Comparison of ENCODE assay signal across 7 cellular contexts in genomic region chr19:34428549-34429285, GRCh38. TPM values are rescaled to one million over a fixed set of nuclear protein-coding genes. Genes with fewer than 3 reads are reported as not detected.
DNase-seq lines count a peak whose midpoint lies in the region; ATAC-seq, FAIRE-seq and TF ChIP-seq lines count a peak whose summit lies in the region.

No MANE protein-coding gene starts in this region.

- intact Hi-C loops in activated CD8-positive, alpha-beta T cell treated with anti-CD3 and anti-CD28 coated beads for 36 hours (cut with micrococcal nuclease), result no loop called here

- H3K27ac ChIP-seq in fibroblast of lung (ENCODE audit: insufficient read depth, low read length), result peak overlapping the region; percentile 85

- DNase-seq in GM10266 (ENCODE audit: extremely low spot score) (peak; percentile 61), KG1 (lab: John Stamatoyannopoulos, UW) (peak; percentile 9), fibroblast of lung (ENCODE audit: low read depth in 2 of 2) (peak; percentile 29 to 40), urothelium cell line (ENCODE audit: low spot score) (peak; percentile 70)
- peak; percentile 66 for DNase-seq in activated CD8-positive, alpha-beta T cell treated with anti-CD3 and anti-CD28 coated beads for 36 hours
- peak; percentile 78 for DNase-seq in natural killer cell treated with Interleukin-12 subunit alpha and Interleukin-12 subunit beta and Interleukin-15 and Interleukin-18, amount 100 ng/mL, for 72 hours (ENCODE audit: low spot score)

- peak overlapping the region; percentile 4 for H2AFZ ChIP-seq in fibroblast of lung (ENCODE audit: low read length)

- peaks cover 3% of the 10 kb centered on the region for H3K36me3 ChIP-seq in fibroblast of lung (ENCODE audit: control insufficient read depth, insufficient read depth, low read length)

- peaks cover 32% of the 10 kb centered on the region for H3K4me1 Mint-ChIP-seq in activated CD8-positive, alpha-beta T cell treated with anti-CD3 and anti-CD28 coated beads for 36 hours (ENCODE audit: low read depth)
- H3K4me1 Mint-ChIP-seq in natural killer cell treated with Interleukin-12 subunit alpha and Interleukin-12 subunit beta and Interleukin-15 and Interleukin-18, amount 100 ng/mL, for 72 hours (ENCODE audit: low read depth in 2 of 2), result peaks cover 20 to 36% of the 10 kb centered on the region in 2 donors

- POLR2A ChIA-PET in activated CD8-positive, alpha-beta T cell treated with anti-CD3 and anti-CD28 coated beads for 36 hours (lab: Charles Lee), result interaction anchor here (0.7 to 1.6 kb wide), 17 partner anchors 8 to 72 kb away, joined by 3 to 16 read pairs (median 4); partner anchors contain the start of genes GPI and PDCD2L

- no peaks in the 10 kb centered on the region for H4K20me1 ChIP-seq in fibroblast of lung (ENCODE audit: control insufficient read depth, extremely low read depth, insufficient read depth, low read length)

- H3K9me3 ChIP-seq in fibroblast of lung (ENCODE audit: control insufficient read depth, insufficient read depth, low read depth, low read length), result no peaks in the 10 kb centered on the region

- CTCF ChIA-PET in activated CD8-positive, alpha-beta T cell treated with anti-CD3 and anti-CD28 coated beads for 36 hours (lab: Charles Lee), result interaction anchor here (0.9 to 1.0 kb wide), 3 partner anchors 16 to 20 kb away, joined by 3 read pairs; no protein-coding TSS in a partner anchor

- H3K9me3 Mint-ChIP-seq in activated CD8-positive, alpha-beta T cell treated with anti-CD3 and anti-CD28 coated beads for 36 hours, result no peaks in the 10 kb centered on the region
- H3K9me3 Mint-ChIP-seq in natural killer cell treated with Interleukin-12 subunit alpha and Interleukin-12 subunit beta and Interleukin-15 and Interleukin-18, amount 100 ng/mL, for 72 hours, result no peaks in the 10 kb centered on the region

- H3K4me3 ChIP-seq in fibroblast of lung (replicated peaks in 1 of 4; ENCODE audit: control extremely low read depth in 1 of 4, insufficient read depth in 1 of 4, low read depth in 3 of 4, low read length in 4 of 4), result peak overlapping the region; percentile 68 to 98 (median 86)

- H3K27me3 Mint-ChIP-seq in activated CD8-positive, alpha-beta T cell treated with anti-CD3 and anti-CD28 coated beads for 36 hours, result no peaks in the 10 kb centered on the region
- H3K27me3 Mint-ChIP-seq in natural killer cell treated with Interleukin-12 subunit alpha and Interleukin-12 subunit beta and Interleukin-15 and Interleukin-18, amount 100 ng/mL, for 72 hours, result no peaks in the 10 kb centered on the region

- peaks cover 52% of the 10 kb centered on the region for H3K79me2 ChIP-seq in fibroblast of lung (ENCODE audit: control insufficient read depth, insufficient read depth, low read length)

- peaks cover 6% of the 10 kb centered on the region for H3K4me1 ChIP-seq in fibroblast of lung (ENCODE audit: control insufficient read depth, extremely low read depth, insufficient read depth, low read length)

- no peak for FAIRE-seq in urothelium cell line (lab: Jason Lieb, UNC)

- H3K4me3 Mint-ChIP-seq in activated CD8-positive, alpha-beta T cell treated with anti-CD3 and anti-CD28 coated beads for 36 hours, result peak overlapping the region; percentile 99
- H3K4me3 Mint-ChIP-seq in natural killer cell treated with Interleukin-12 subunit alpha and Interleukin-12 subunit beta and Interleukin-15 and Interleukin-18, amount 100 ng/mL, for 72 hours, result peak overlapping the region; percentile 92

- no peak for TF ChIP-seq CTCF in GM10266 (IDR thresholded peaks at IDR 0.05; ENCODE audit: control insufficient read depth, insufficient read depth, low read depth, missing control alignments)
- TF ChIP-seq CTCF in activated CD8-positive, alpha-beta T cell treated with anti-CD3 and anti-CD28 coated beads for 36 hours (IDR thresholded peaks at IDR 0.05), result no peak
- no peak for TF ChIP-seq CTCF in fibroblast of lung (conservative IDR thresholded peaks at IDR 0.05 in 1 of 2, IDR thresholded peaks at IDR 0.05 in 1 of 2; ENCODE audit: low read depth in 1 of 2, low read length in 2 of 2)

- peak; percentile 52 for ATAC-seq in GM21723 (IDR thresholded peaks at IDR 0.05; ENCODE audit: unreplicated experiment)
- peak; percentile 49 for ATAC-seq in activated CD8-positive, alpha-beta T cell treated with anti-CD3 and anti-CD28 coated beads for 36 hours
- ATAC-seq in natural killer cell treated with Interleukin-12 subunit alpha and Interleukin-12 subunit beta and Interleukin-15 and Interleukin-18, amount 100 ng/mL, for 72 hours, result peak; percentile 74 to 81

- peak overlapping the region; percentile 77 for H3K4me2 ChIP-seq in fibroblast of lung (ENCODE audit: extremely low read depth, insufficient read depth, low read length)

- H3K9ac ChIP-seq in fibroblast of lung (ENCODE audit: insufficient read depth, low read length), result peak overlapping the region; percentile 80

- peaks cover 49% of the 10 kb centered on the region for H3K36me3 Mint-ChIP-seq in activated CD8-positive, alpha-beta T cell treated with anti-CD3 and anti-CD28 coated beads for 36 hours (ENCODE audit: low read depth)
- no peaks in the 10 kb centered on the region for H3K36me3 Mint-ChIP-seq in natural killer cell treated with Interleukin-12 subunit alpha and Interleukin-12 subunit beta and Interleukin-15 and Interleukin-18, amount 100 ng/mL, for 72 hours

- H3K27ac Mint-ChIP-seq in activated CD8-positive, alpha-beta T cell treated with anti-CD3 and anti-CD28 coated beads for 36 hours, result peak overlapping the region; percentile 97
- H3K27ac Mint-ChIP-seq in natural killer cell treated with Interleukin-12 subunit alpha and Interleukin-12 subunit beta and Interleukin-15 and Interleukin-18, amount 100 ng/mL, for 72 hours, result peak overlapping the region; percentile 84 to 93

- H3K27me3 ChIP-seq in fibroblast of lung (ENCODE audit: control insufficient read depth, insufficient read depth, low read length), result no peaks in the 10 kb centered on the region

RNA-seq across cellular contexts. Expression of gene UBA2, which starts 0.5 kb away (rescaled TPM):
- 100 to 1,000 TPM; 134 to 149 TPM for total RNA-seq in activated CD8-positive, alpha-beta T cell treated with anti-CD3 and anti-CD28 coated beads for 36 hours
- total RNA-seq in fibroblast of lung, result 114 and 147 TPM in 2 replicates
- 104 and 105 TPM in 2 replicates for polyA plus RNA-seq in fibroblast of lung
- polyA plus RNA-seq in fibroblast of lung (2012), result 82.5 and 95.6 TPM in 2 replicates
- polyA minus RNA-seq in fibroblast of lung (ENCODE audit: low replicate concordance), result 47.0 and 69.3 TPM in 2 replicates
- total RNA-seq in natural killer cell treated with Interleukin-12 subunit alpha and Interleukin-12 subunit beta and Interleukin-15 and Interleukin-18, amount 100 ng/mL, for 72 hours, result 100 to 1,000 TPM; 121 to 180 TPM

RNA-seq across cellular contexts. Expression of gene PDCD2L, which starts 24.5 kb away (rescaled TPM):
- total RNA-seq in activated CD8-positive, alpha-beta T cell treated with anti-CD3 and anti-CD28 coated beads for 36 hours, result 10 to 100 TPM; 39.9 to 42.1 TPM
- 11.6 and 12.2 TPM in 2 replicates for total RNA-seq in fibroblast of lung
- 8.9 and 14.7 TPM in 2 replicates for polyA plus RNA-seq in fibroblast of lung
- 8.3 and 10.3 TPM in 2 replicates for polyA plus RNA-seq in fibroblast of lung (2012)
- polyA minus RNA-seq in fibroblast of lung (ENCODE audit: low replicate concordance), result 13.1 and 17.0 TPM in 2 replicates
- total RNA-seq in natural killer cell treated with Interleukin-12 subunit alpha and Interleukin-12 subunit beta and Interleukin-15 and Interleukin-18, amount 100 ng/mL, for 72 hours, result 10 to 100 TPM; 18.2 to 28.4 TPM

RNA-seq across cellular contexts. Expression of gene WTIP, which starts 52.8 kb away (rescaled TPM):
- total RNA-seq in activated CD8-positive, alpha-beta T cell treated with anti-CD3 and anti-CD28 coated beads for 36 hours, result under 1 TPM; 0.54 to 0.63 TPM
- total RNA-seq in fibroblast of lung, result 38.5 and 49.0 TPM in 2 replicates
- polyA plus RNA-seq in fibroblast of lung, result 18.4 and 20.9 TPM in 2 replicates
- polyA plus RNA-seq in fibroblast of lung (2012), result 24.7 and 31.9 TPM in 2 replicates
- 59.9 and 75.6 TPM in 2 replicates for polyA minus RNA-seq in fibroblast of lung (ENCODE audit: low replicate concordance)
- 1 to 10 TPM; 1.1 to 1.2 TPM for total RNA-seq in natural killer cell treated with Interleukin-12 subunit alpha and Interleukin-12 subunit beta and Interleukin-15 and Interleukin-18, amount 100 ng/mL, for 72 hours

Comparison
In these comparisons a context has a peak if more than half of its experiments do, and no peak if none do; other contexts are left out.
1. Peak in every context shown above with its lines: DNase-seq, ATAC-seq, H3K4me3 ChIP-seq and H3K27ac ChIP-seq.
2. DNase-seq: peak in every context shown above with its lines; median percentile 78 in natural killer cell treated with Interleukin-12 subunit alpha and Interleukin-12 subunit beta and Interleukin-15 and Interleukin-18, amount 100 ng/mL, for 72 hours; 70 in urothelium cell line; 66 in activated CD8-positive, alpha-beta T cell treated with anti-CD3 and anti-CD28 coated beads for 36 hours; 61 in GM10266; 34 in fibroblast of lung; 9 in KG1.
3. RNA of gene WTIP, which starts 52.8 kb away (total RNA-seq): 38.5 to 49.0 TPM in fibroblast of lung; 1.1 to 1.2 TPM in natural killer cell treated with Interleukin-12 subunit alpha and Interleukin-12 subunit beta and Interleukin-15 and Interleukin-18, amount 100 ng/mL, for 72 hours and 0.54 to 0.63 TPM in activated CD8-positive, alpha-beta T cell treated with anti-CD3 and anti-CD28 coated beads for 36 hours; every median in the first group is over 10 times any median in the second.